Comparison of ENCODE assay signal across 9 cellular contexts in the genomic region with DNA sequence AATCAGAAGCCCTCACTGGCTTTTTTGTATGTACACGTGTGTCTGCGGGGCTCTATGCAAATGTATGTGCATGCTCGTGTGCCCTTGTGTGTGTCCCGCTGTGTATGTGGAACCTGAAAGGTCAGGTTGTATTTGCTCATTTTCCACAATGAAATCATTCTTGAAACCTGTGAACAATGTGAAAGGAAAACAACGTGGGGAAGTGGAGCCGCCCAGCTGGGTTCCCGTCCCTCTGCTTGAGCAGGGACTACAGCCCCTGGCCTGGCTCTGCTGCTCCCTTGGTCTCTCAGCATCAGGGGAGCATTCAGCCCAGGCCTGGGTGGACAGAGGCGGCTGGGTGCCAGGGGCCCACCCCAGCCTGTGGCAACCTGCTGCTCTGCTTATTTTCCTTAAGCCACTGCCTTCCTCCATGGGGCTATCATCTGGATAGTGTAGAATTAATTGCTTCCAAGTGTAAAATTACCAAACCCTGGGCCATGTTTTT. TPM values are rescaled to one million over a fixed set of nuclear protein-coding genes. Genes with fewer than 3 reads are reported as not detected.
DNase-seq lines count a peak whose midpoint lies in the region; ATAC-seq and TF ChIP-seq lines count a peak whose summit lies in the region.
"Had no signal": no experiment of that assay in that cellular context is flagged by ENCODE, and none has a peak within 500 bp of the region (broad histone marks: within the 10 kb centered on the region; RNA-seq: fewer than 3 reads in every experiment).

No MANE protein-coding gene starts in this region.

- H3K4me1 ChIP-seq in spleen: peaks cover 0 to 60% (median 27%) of the 10 kb centered on the region in 6 donors

- WGBS in spleen, 5 donors: 43 to 80% (median 65%) methylated on average over 8 of the region's 8 CpGs

- DNase-seq in dermis microvascular lymphatic vessel endothelial cell (ENCODE audit: low read depth in 2 of 2) (peak; percentile 75 to 86), spleen (peak; percentile 70), SKM-1 (lab: John Stamatoyannopoulos, UW; ENCODE audit: unreplicated experiment) (no peak), dorsolateral prefrontal cortex (no peak), NCI-H2107 (lab: John Stamatoyannopoulos, UW) (no peak)

- peak; percentile 36 for ATAC-seq in GM19023 (IDR thresholded peaks at IDR 0.05; ENCODE audit: unreplicated experiment)
- ATAC-seq in HG03354 (IDR thresholded peaks at IDR 0.05; ENCODE audit: poor library complexity, severe bottlenecking, unreplicated experiment): peak; percentile 39
- ATAC-seq in HG02973 (IDR thresholded peaks at IDR 0.05; ENCODE audit: unreplicated experiment): no peak

- no peaks in the 10 kb centered on the region for H3K27me3 ChIP-seq in spleen (replicated peaks in 1 of 7)
- no peaks in the 10 kb centered on the region for H3K27me3 ChIP-seq in dorsolateral prefrontal cortex

- no peak for TF ChIP-seq POLR2A in spleen (IDR thresholded peaks at IDR 0.05)

- no peaks in the 10 kb centered on the region for H3K9me3 ChIP-seq in spleen

- intact Hi-C loops in spleen (cut with DNase I; ENCODE audit: low total_unique reads): no loop called here
- intact Hi-C loops in dorsolateral prefrontal cortex (cut with DNase I): no loop called here

- H3K27ac ChIP-seq in spleen (peak overlapping the region in 6 of 8 donors; percentile 49 to 84 (median 70)), dorsolateral prefrontal cortex (peak overlapping the region in 10 of 59 donors; percentile 11 to 72 (median 30))

- peaks cover 0 to 20% (median 0%) of the 10 kb centered on the region in 6 donors for H3K36me3 ChIP-seq in spleen

- TF ChIP-seq CTCF in spleen (IDR thresholded peaks at IDR 0.05 in 8 of 11, conservative IDR thresholded peaks at IDR 0.05 in 3 of 11) (no peak), dorsolateral prefrontal cortex (IDR thresholded peaks at IDR 0.05 in 54 of 56, conservative IDR thresholded peaks at IDR 0.05 in 2 of 56; ENCODE audit: low read depth in 1 of 56, partially characterized antibody in 56 of 56) (no peak)

- H3K4me3 ChIP-seq in spleen (no peak overlapping the region), dorsolateral prefrontal cortex (no peak overlapping the region)

RNA-seq across cellular contexts. Expression of a gene that starts 3.0 kb away (rescaled TPM):
- total RNA-seq in dermis microvascular lymphatic vessel endothelial cell: 406 and 421 TPM in 2 replicates
- 10 to 100 TPM; 11.3 to 52.3 (median 20.8) TPM for total RNA-seq in spleen
- polyA plus RNA-seq in spleen: 10 to 100 TPM; 14.1 to 18.4 (median 17.7) TPM
- 10 to 100 TPM in 2 of 120 experiments, 1 to 10 TPM in 105, under 1 TPM in 4, not detected in 9; 0.47 to 14.0 (median 3.3) TPM for total RNA-seq in dorsolateral prefrontal cortex

RNA-seq across cellular contexts. Expression of a gene that starts 11.3 kb away (rescaled TPM):
- total RNA-seq in dermis microvascular lymphatic vessel endothelial cell (under 0.01 TPM in 1 of 2 replicates, not detected in the other), spleen (under 1 TPM in 1 of 7 donors, not detected in 6; 0.24 TPM), dorsolateral prefrontal cortex (not detected)
- under 1 TPM in 1 of 3 donors, not detected in 2; 0.03 TPM for polyA plus RNA-seq in spleen
- total RNA-seq: glomerular endothelial cell had no signal

RNA-seq across cellular contexts. Expression of a gene that starts 20.2 kb away (rescaled TPM):
- 5.9 TPM in 2 replicates for total RNA-seq in dermis microvascular lymphatic vessel endothelial cell
- total RNA-seq in spleen: 10 to 100 TPM in 1 of 7 donors, 1 to 10 TPM in 6; 4.0 to 10.8 (median 7.8) TPM
- polyA plus RNA-seq in spleen: 1 to 10 TPM; 1.3 to 7.1 (median 4.5) TPM
- 10 to 100 TPM; 26.6 to 69.5 (median 49.7) TPM for total RNA-seq in dorsolateral prefrontal cortex

RNA-seq across cellular contexts. Expression of a gene that starts 23.1 kb away (rescaled TPM):
- total RNA-seq in dermis microvascular lymphatic vessel endothelial cell (34.8 and 54.0 TPM in 2 replicates), spleen (100 to 1,000 TPM in 6 of 7 donors, 10 to 100 TPM in 1; 99.7 to 166 (median 130) TPM), dorsolateral prefrontal cortex (10 to 100 TPM in 68 of 120 experiments, 1 to 10 TPM in 52; 3.2 to 24.7 (median 10.5) TPM)
- 10 to 100 TPM; 24.2 to 49.8 (median 43.6) TPM for polyA plus RNA-seq in spleen

RNA-seq across cellular contexts. Expression of a gene that starts 55.6 kb away (rescaled TPM):
- total RNA-seq in dermis microvascular lymphatic vessel endothelial cell (6.6 and 8.1 TPM in 2 replicates), spleen (1 to 10 TPM; 2.1 to 7.6 (median 3.7) TPM), dorsolateral prefrontal cortex (10 to 100 TPM in 6 of 120 experiments, 1 to 10 TPM in 114; 2.5 to 12.3 (median 6.3) TPM)
- 1 to 10 TPM; 8.5 to 9.5 (median 9.0) TPM for polyA plus RNA-seq in spleen

Comparison
In these comparisons a context has a peak if more than half of its experiments do, and no peak if none do; other contexts are left out.
1. DNase-seq: peak in dermis microvascular lymphatic vessel endothelial cell (2 of 2) and spleen (single experiment); none in SKM-1 (single experiment), dorsolateral prefrontal cortex (0 of 10) and NCI-H2107 (single experiment).